1 cellular context compared by ENCODE assay signal in genomic region chr22:41544671-41545476, GRCh38.
TF ChIP-seq lines count a peak whose summit lies in the region.

No MANE protein-coding gene starts in this region.

TF ChIP-seq in SK-N-SH, 30 proteins besides CTCF, POLR2A, EP300 and RAD21 (continued from another document):
- TF ChIP-seq, protein P1, sequence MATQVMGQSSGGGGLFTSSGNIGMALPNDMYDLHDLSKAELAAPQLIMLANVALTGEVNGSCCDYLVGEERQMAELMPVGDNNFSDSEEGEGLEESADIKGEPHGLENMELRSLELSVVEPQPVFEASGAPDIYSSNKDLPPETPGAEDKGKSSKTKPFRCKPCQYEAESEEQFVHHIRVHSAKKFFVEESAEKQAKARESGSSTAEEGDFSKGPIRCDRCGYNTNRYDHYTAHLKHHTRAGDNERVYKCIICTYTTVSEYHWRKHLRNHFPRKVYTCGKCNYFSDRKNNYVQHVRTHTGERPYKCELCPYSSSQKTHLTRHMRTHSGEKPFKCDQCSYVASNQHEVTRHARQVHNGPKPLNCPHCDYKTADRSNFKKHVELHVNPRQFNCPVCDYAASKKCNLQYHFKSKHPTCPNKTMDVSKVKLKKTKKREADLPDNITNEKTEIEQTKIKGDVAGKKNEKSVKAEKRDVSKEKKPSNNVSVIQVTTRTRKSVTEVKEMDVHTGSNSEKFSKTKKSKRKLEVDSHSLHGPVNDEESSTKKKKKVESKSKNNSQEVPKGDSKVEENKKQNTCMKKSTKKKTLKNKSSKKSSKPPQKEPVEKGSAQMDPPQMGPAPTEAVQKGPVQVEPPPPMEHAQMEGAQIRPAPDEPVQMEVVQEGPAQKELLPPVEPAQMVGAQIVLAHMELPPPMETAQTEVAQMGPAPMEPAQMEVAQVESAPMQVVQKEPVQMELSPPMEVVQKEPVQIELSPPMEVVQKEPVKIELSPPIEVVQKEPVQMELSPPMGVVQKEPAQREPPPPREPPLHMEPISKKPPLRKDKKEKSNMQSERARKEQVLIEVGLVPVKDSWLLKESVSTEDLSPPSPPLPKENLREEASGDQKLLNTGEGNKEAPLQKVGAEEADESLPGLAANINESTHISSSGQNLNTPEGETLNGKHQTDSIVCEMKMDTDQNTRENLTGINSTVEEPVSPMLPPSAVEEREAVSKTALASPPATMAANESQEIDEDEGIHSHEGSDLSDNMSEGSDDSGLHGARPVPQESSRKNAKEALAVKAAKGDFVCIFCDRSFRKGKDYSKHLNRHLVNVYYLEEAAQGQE (IDR thresholded peaks at IDR 0.05; ENCODE audit: low read depth, low read length) = no peak
- TF ChIP-seq TCF12 (IDR thresholded peaks at IDR 0.05) (no peak), FOXJ3 (CRISPR knock-in tag; IDR thresholded peaks at IDR 0.05) (no peak), MEF2A (IDR thresholded peaks at IDR 0.05; ENCODE audit: borderline replicate concordance, low read depth) (no peak), TAF1 (IDR thresholded peaks at IDR 0.05; ENCODE audit: borderline replicate concordance, low read depth, low read length) (no peak), ZBTB33 (IDR thresholded peaks at IDR 0.05; ENCODE audit: borderline replicate concordance, low read depth) (no peak), EZH2phosphoT487 (IDR thresholded peaks at IDR 0.05; ENCODE audit: borderline replicate concordance, low read depth) (no peak), NRF1 (IDR thresholded peaks at IDR 0.05; ENCODE audit: low read depth, low read length) (no peak)
